In genomic region chr1:9235560-9235959, GRCh38 we compare ENCODE assay signal across 1 cellular context.
TF ChIP-seq lines count a peak whose summit lies in the region.

No MANE protein-coding gene starts in this region.

TF ChIP-seq in HCT116, 20 proteins besides CTCF, POLR2A, EP300 and RAD21 (continued from another document):
- TF ChIP-seq ZBTB33 (IDR thresholded peaks at IDR 0.05; ENCODE audit: extremely low read depth, insufficient replicate concordance, low read length) = no peak
- no peak for TF ChIP-seq MAX (IDR thresholded peaks at IDR 0.05)
- no peak for TF ChIP-seq SP1 (IDR thresholded peaks at IDR 0.05; ENCODE audit: low read depth)
